Comparison of ENCODE assay signal across 21 cellular contexts in the genomic region with DNA sequence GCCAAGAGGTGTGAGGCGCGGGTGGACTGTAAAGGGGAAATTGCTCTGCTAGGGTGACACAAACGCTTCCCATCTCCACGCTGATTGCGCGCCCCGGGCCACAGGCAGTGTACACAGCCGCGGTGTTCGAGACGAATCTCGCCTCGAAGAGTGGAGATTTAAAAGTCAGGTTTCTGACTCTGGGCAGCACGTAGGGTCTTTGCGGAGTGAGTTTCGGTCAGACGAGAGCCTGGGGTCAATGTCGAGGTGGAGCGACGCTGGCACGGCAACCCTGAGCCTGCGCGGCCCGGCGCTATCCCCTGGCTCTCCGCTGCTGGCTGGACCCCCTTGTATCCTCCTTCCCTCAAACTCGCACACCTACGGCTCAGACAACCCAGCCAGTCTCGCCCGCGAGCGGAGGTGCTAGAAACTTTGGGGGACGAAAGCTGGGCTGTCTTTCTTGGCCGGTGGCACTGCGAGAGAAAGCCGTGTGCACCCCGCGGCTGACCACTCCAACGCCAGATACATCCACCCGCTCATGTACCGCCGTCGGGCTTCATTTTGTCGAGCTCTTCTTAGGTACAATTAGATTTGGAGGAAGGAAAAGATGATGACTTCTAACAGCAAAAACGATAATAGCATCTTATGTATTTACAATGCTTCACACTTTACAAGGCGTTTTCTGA. TPM values are rescaled to one million over a fixed set of nuclear protein-coding genes. Genes with fewer than 3 reads are reported as not detected.
DNase-seq lines count a peak whose midpoint lies in the region; ATAC-seq lines count a peak whose summit lies in the region.
"Had no signal": no experiment of that assay in that cellular context is flagged by ENCODE, and none has a peak within 500 bp of the region (broad histone marks: within the 10 kb centered on the region; RNA-seq: fewer than 3 reads in every experiment).

No MANE protein-coding gene starts in this region.

- H3K27ac Mint-ChIP-seq in activated naive CD8-positive, alpha-beta T cell treated with anti-CD3 and anti-CD28 coated beads, Interleukin-2, amount 10 ng/mL, durations not matched to agents 7 days and 5 days = peak overlapping the region; percentile 54
- no peak overlapping the region for H3K27ac Mint-ChIP-seq in activated naive CD8-positive, alpha-beta T cell treated with anti-CD3 and anti-CD28 coated beads for 36 hours
- peak overlapping the region; percentile 90 for H3K27ac Mint-ChIP-seq in stimulated activated naive B cell treated with anti-CD40 and anti-IgM and Interleukin-4, amounts not matched to agents 10 μg/mL and 1 μg/mL and 100 μg/mL, for 72 hours
- H3K27ac Mint-ChIP-seq: activated naive CD4-positive, alpha-beta T cell treated with anti-CD3 and anti-CD28 coated beads for 36 hours; CD4-positive, alpha-beta T cell; stimulated activated effector memory CD8-positive, alpha-beta T cell treated with anti-CD3 and anti-CD28 coated beads, Interleukin-12 subunit alpha, Interleukin-12 subunit beta, amount 100 ng/mL, for 72 hours had no signal

- H3K36me3 ChIP-seq in NT2/D1 (ENCODE audit: insufficient read depth, insufficient read length, low read length) = no peaks in the 10 kb centered on the region
- H3K36me3 ChIP-seq: gastrocnemius medialis, uterus had no signal

- H3K9ac ChIP-seq in NT2/D1 (ENCODE audit: insufficient read length, low read depth) = peak overlapping the region; percentile 58

- POLR2A ChIA-PET in activated naive CD8-positive, alpha-beta T cell treated with anti-CD3 and anti-CD28 coated beads, Interleukin-2, amount 10 ng/mL, durations not matched to agents 7 days and 5 days (lab: Charles Lee) = no interaction called here

- no peaks in the 10 kb centered on the region for H3K9me3 ChIP-seq in NT2/D1 (ENCODE audit: insufficient read depth, low read length)
- peaks cover 5% of the 10 kb centered on the region for H3K9me3 ChIP-seq in iPS-18c (ENCODE audit: control insufficient read depth, insufficient read depth, low read length)
- H3K9me3 ChIP-seq: gastrocnemius medialis, uterus had no signal

- H3K4me3 ChIP-seq in NT2/D1 (ENCODE audit: insufficient read length, low read depth) = peak overlapping the region; percentile 9
- peak overlapping the region; percentile 5; the same call in 1 of the 2 replicates for H3K4me3 ChIP-seq in iPS-18c (ENCODE audit: insufficient read depth, low read depth, low read length)
- H3K4me3 ChIP-seq: uterus had no signal

- H3K36me3 Mint-ChIP-seq in activated naive CD8-positive, alpha-beta T cell treated with anti-CD3 and anti-CD28 coated beads, Interleukin-2, amount 10 ng/mL, durations not matched to agents 7 days and 5 days = peaks cover 2% of the 10 kb centered on the region
- no peaks in the 10 kb centered on the region for H3K36me3 Mint-ChIP-seq in activated naive CD8-positive, alpha-beta T cell treated with anti-CD3 and anti-CD28 coated beads for 36 hours
- H3K36me3 Mint-ChIP-seq in stimulated activated naive B cell treated with anti-CD40 and anti-IgM and Interleukin-4, amounts not matched to agents 10 μg/mL and 1 μg/mL and 100 μg/mL, for 72 hours = peaks cover 5 to 9% of the 10 kb centered on the region in 2 donors
- H3K36me3 Mint-ChIP-seq: stimulated activated effector memory CD8-positive, alpha-beta T cell treated with anti-CD3 and anti-CD28 coated beads, Interleukin-12 subunit alpha, Interleukin-12 subunit beta, amount 100 ng/mL, for 72 hours had no signal

- peaks cover 8% of the 10 kb centered on the region for H3K4me1 Mint-ChIP-seq in activated naive CD8-positive, alpha-beta T cell treated with anti-CD3 and anti-CD28 coated beads, Interleukin-2, amount 10 ng/mL, durations not matched to agents 7 days and 5 days
- peaks cover 22% of the 10 kb centered on the region for H3K4me1 Mint-ChIP-seq in activated naive CD8-positive, alpha-beta T cell treated with anti-CD3 and anti-CD28 coated beads for 36 hours
- H3K4me1 Mint-ChIP-seq in stimulated activated naive B cell treated with anti-CD40 and anti-IgM and Interleukin-4, amounts not matched to agents 10 μg/mL and 1 μg/mL and 100 μg/mL, for 72 hours = peaks cover 9 to 24% of the 10 kb centered on the region in 2 donors

- H3K4me3 Mint-ChIP-seq in activated naive CD8-positive, alpha-beta T cell treated with anti-CD3 and anti-CD28 coated beads, Interleukin-2, amount 10 ng/mL, durations not matched to agents 7 days and 5 days = no peak overlapping the region
- no peak overlapping the region for H3K4me3 Mint-ChIP-seq in activated naive CD8-positive, alpha-beta T cell treated with anti-CD3 and anti-CD28 coated beads for 36 hours
- peak overlapping the region; percentile 19 to 29 for H3K4me3 Mint-ChIP-seq in stimulated activated naive B cell treated with anti-CD40 and anti-IgM and Interleukin-4, amounts not matched to agents 10 μg/mL and 1 μg/mL and 100 μg/mL, for 72 hours
- H3K4me3 Mint-ChIP-seq: activated naive CD4-positive, alpha-beta T cell treated with anti-CD3 and anti-CD28 coated beads for 36 hours; CD4-positive, alpha-beta T cell; stimulated activated effector memory CD8-positive, alpha-beta T cell treated with anti-CD3 and anti-CD28 coated beads, Interleukin-12 subunit alpha, Interleukin-12 subunit beta, amount 100 ng/mL, for 72 hours had no signal

- peaks cover 86% of the 10 kb centered on the region for H3K27me3 Mint-ChIP-seq in activated naive CD8-positive, alpha-beta T cell treated with anti-CD3 and anti-CD28 coated beads, Interleukin-2, amount 10 ng/mL, durations not matched to agents 7 days and 5 days
- peaks cover 96% of the 10 kb centered on the region for H3K27me3 Mint-ChIP-seq in activated naive CD8-positive, alpha-beta T cell treated with anti-CD3 and anti-CD28 coated beads for 36 hours
- peaks cover 59 to 68% of the 10 kb centered on the region in 2 donors for H3K27me3 Mint-ChIP-seq in stimulated activated naive B cell treated with anti-CD40 and anti-IgM and Interleukin-4, amounts not matched to agents 10 μg/mL and 1 μg/mL and 100 μg/mL, for 72 hours

- DNase-seq in activated naive CD8-positive, alpha-beta T cell treated with anti-CD3 and anti-CD28 coated beads, Interleukin-2, amount 10 ng/mL, durations not matched to agents 7 days and 5 days = no peak
- DNase-seq in activated naive CD8-positive, alpha-beta T cell treated with anti-CD3 and anti-CD28 coated beads for 36 hours = no peak
- DNase-seq in NT2/D1 (ENCODE audit: low read depth, low spot score) = no peak
- DNase-seq in stimulated activated naive B cell treated with anti-CD40 and anti-IgM and Interleukin-4, amounts not matched to agents 10 μg/mL and 1 μg/mL and 100 μg/mL, for 72 hours = no peak
- no peak for DNase-seq in SHP77 treated with DMSO at 0.1 percent for 48 hours (lab: John Stamatoyannopoulos, UW)
- DNase-seq in nucleus accumbens (lab: John Stamatoyannopoulos, UW) = no peak
- DNase-seq: activated CD4-positive, alpha-beta T cell treated with anti-CD3 and anti-CD28 coated beads for 1 hour; activated naive CD4-positive, alpha-beta T cell treated with anti-CD3 and anti-CD28 coated beads for 36 hours; CD4-positive, alpha-beta T cell; central memory CD4-positive, alpha-beta T cell; gastrocnemius medialis; NCI-H1048; NCI-H510A treated with DMSO at 0.1 percent for 48 hours; stimulated activated CD4-positive, alpha-beta T cell treated with anti-CD3 and anti-CD28 coated beads, Interleukin-4, amount 100 ng/mL, for 1 hour; uterus had no signal

- H3K27me3 ChIP-seq in NT2/D1 (ENCODE audit: insufficient read depth, insufficient read length) = peaks cover 92% of the 10 kb centered on the region

- no peak for ATAC-seq in activated naive CD8-positive, alpha-beta T cell treated with anti-CD3 and anti-CD28 coated beads, Interleukin-2, amount 10 ng/mL, durations not matched to agents 7 days and 5 days (ENCODE audit: low read depth)
- ATAC-seq in stimulated activated naive B cell treated with anti-CD40 and anti-IgM and Interleukin-4, amounts not matched to agents 10 μg/mL and 1 μg/mL and 100 μg/mL, for 72 hours (replicated peaks) = no peak
- ATAC-seq: gastrocnemius medialis; Panc1; stimulated activated effector memory CD8-positive, alpha-beta T cell treated with anti-CD3 and anti-CD28 coated beads, Interleukin-12 subunit alpha, Interleukin-12 subunit beta, amount 100 ng/mL, for 72 hours had no signal

- H3K4me1 ChIP-seq in NT2/D1 (ENCODE audit: insufficient read depth, insufficient read length) = peaks cover 10% of the 10 kb centered on the region

- H3K9me3 Mint-ChIP-seq in activated naive CD8-positive, alpha-beta T cell treated with anti-CD3 and anti-CD28 coated beads, Interleukin-2, amount 10 ng/mL, durations not matched to agents 7 days and 5 days = no peaks in the 10 kb centered on the region
- no peaks in the 10 kb centered on the region for H3K9me3 Mint-ChIP-seq in activated naive CD8-positive, alpha-beta T cell treated with anti-CD3 and anti-CD28 coated beads for 36 hours
- H3K9me3 Mint-ChIP-seq in stimulated activated naive B cell treated with anti-CD40 and anti-IgM and Interleukin-4, amounts not matched to agents 10 μg/mL and 1 μg/mL and 100 μg/mL, for 72 hours = no peaks in the 10 kb centered on the region
- H3K9me3 Mint-ChIP-seq: activated naive CD4-positive, alpha-beta T cell treated with anti-CD3 and anti-CD28 coated beads for 36 hours; CD4-positive, alpha-beta T cell; stimulated activated effector memory CD8-positive, alpha-beta T cell treated with anti-CD3 and anti-CD28 coated beads, Interleukin-12 subunit alpha, Interleukin-12 subunit beta, amount 100 ng/mL, for 72 hours had no signal

RNA-seq across cellular contexts. Expression of gene FOXB2, which starts 5.4 kb away (rescaled TPM):
- total RNA-seq in activated naive CD8-positive, alpha-beta T cell treated with anti-CD3 and anti-CD28 coated beads, Interleukin-2, amount 10 ng/mL, durations not matched to agents 7 days and 5 days = not detected
- not detected for total RNA-seq in activated naive CD8-positive, alpha-beta T cell treated with anti-CD3 and anti-CD28 coated beads for 36 hours
- total RNA-seq: activated naive CD4-positive, alpha-beta T cell treated with anti-CD3 and anti-CD28 coated beads for 36 hours; CD4-positive, alpha-beta T cell; G401; gastrocnemius medialis; kidney epithelial cell; mucosa of gallbladder; uterus had no signal

Comparison
In these comparisons a context has a peak if more than half of its experiments do, and no peak if none do; other contexts are left out.
1. H3K4me3 Mint-ChIP-seq: peak in stimulated activated naive B cell treated with anti-CD40 and anti-IgM and Interleukin-4, amounts not matched to agents 10 μg/mL and 1 μg/mL and 100 μg/mL, for 72 hours (2 of 2); none in activated naive CD8-positive, alpha-beta T cell treated with anti-CD3 and anti-CD28 coated beads, Interleukin-2, amount 10 ng/mL, durations not matched to agents 7 days and 5 days (single experiment) and activated naive CD8-positive, alpha-beta T cell treated with anti-CD3 and anti-CD28 coated beads for 36 hours (single experiment).